In genomic region chr12:26473291-26473690, GRCh38 we compare ENCODE assay signal across 8 cellular contexts.
DNase-seq lines count a peak whose midpoint lies in the region; ATAC-seq and TF ChIP-seq lines count a peak whose summit lies in the region.

No MANE protein-coding gene starts in this region.

- TF ChIP-seq CTCF in GM12865 (IDR thresholded peaks at IDR 0.05; ENCODE audit: insufficient read depth, low read depth, low read length, missing control alignments) (no peak), foreskin fibroblast (IDR thresholded peaks at IDR 0.05; ENCODE audit: low read depth, low read length) (no peak)

- no peak overlapping the region for H3K4me3 ChIP-seq in GM12865 (ENCODE audit: low read depth, low read length)
- no peak overlapping the region for H3K4me3 ChIP-seq in foreskin fibroblast (ENCODE audit: low read depth in 1 of 2, low read length in 2 of 2)

- ATAC-seq in GM21723 (IDR thresholded peaks at IDR 0.05; ENCODE audit: unreplicated experiment) = peak; percentile 90

- peak; percentile 89 for DNase-seq in GM12865 (ENCODE audit: low read depth)
- DNase-seq in KG1 (lab: John Stamatoyannopoulos, UW) = peak; percentile 42
- peak; percentile 34 to 71 for DNase-seq in foreskin fibroblast
- no peak for DNase-seq in stimulated activated CD4-positive, alpha-beta T cell treated with anti-CD3 and anti-CD28 coated beads, Interleukin-4, amount 100 ng/mL, for 24 hours
- no peak for DNase-seq in central memory CD4-positive, alpha-beta T cell
- DNase-seq in SW 1271 (lab: John Stamatoyannopoulos, UW) = no peak
- DNase-seq in NCI-H1092 treated with DMSO at 0.1 percent for 48 hours (lab: John Stamatoyannopoulos, UW) = no peak

Comparison
In these comparisons a context has a peak if more than half of its experiments do, and no peak if none do; other contexts are left out.
1. DNase-seq: peak in GM12865 (single experiment), KG1 (single experiment) and foreskin fibroblast (2 of 2); none in stimulated activated CD4-positive, alpha-beta T cell treated with anti-CD3 and anti-CD28 coated beads, Interleukin-4, amount 100 ng/mL, for 24 hours (single experiment), central memory CD4-positive, alpha-beta T cell (single experiment), SW 1271 (0 of 2) and NCI-H1092 treated with DMSO at 0.1 percent for 48 hours (single experiment).